Comparison of ENCODE assay signal across 15 cellular contexts in genomic region chr2:9247786-9248185, GRCh38. TPM values are rescaled to one million over a fixed set of nuclear protein-coding genes. Genes with fewer than 3 reads are reported as not detected.
DNase-seq lines count a peak whose midpoint lies in the region; ATAC-seq and TF ChIP-seq lines count a peak whose summit lies in the region.
"Had no signal": no experiment of that assay in that cellular context is flagged by ENCODE, and none has a peak within 500 bp of the region (broad histone marks: within the 10 kb centered on the region; RNA-seq: fewer than 3 reads in every experiment).

No MANE protein-coding gene starts in this region.

- H3K4me3 ChIP-seq in left lung (no peak overlapping the region), vagina (no peak overlapping the region), HAP-1 (no peak overlapping the region)
- H3K4me3 ChIP-seq: A549 had no signal

- no peak for TF ChIP-seq POLR2A in vagina (IDR thresholded peaks at IDR 0.05)

- H3K4me1 ChIP-seq in left lung (peaks cover 10 to 37% of the 10 kb centered on the region in 2 donors), vagina (peaks cover 67% of the 10 kb centered on the region), HAP-1 (no peaks in the 10 kb centered on the region)

- TF ChIP-seq CTCF in left lung (IDR thresholded peaks at IDR 0.05) (no peak), vagina (IDR thresholded peaks at IDR 0.05) (no peak), GM10266 (IDR thresholded peaks at IDR 0.05; ENCODE audit: control insufficient read depth, insufficient read depth, low read depth, missing control alignments) (no peak)

- in situ Hi-C loops in ACHN (cut with HindIII; ENCODE audit: low pct_ligation_motif_present, low pct_unique_long_range_greater_than_20kb, low sequenced_read_pairs) (no loop called here), HAP-1 (cut with MboI; ENCODE audit: low sequenced_read_pairs) (no loop called here)

- no peaks in the 10 kb centered on the region for H3K36me3 ChIP-seq in left lung
- H3K36me3 ChIP-seq in vagina: no peaks in the 10 kb centered on the region
- no peaks in the 10 kb centered on the region for H3K36me3 ChIP-seq in HAP-1 (replicated peaks)
- H3K36me3 ChIP-seq: neutrophil had no signal

- H3K27ac ChIP-seq in left lung: no peak overlapping the region
- peak overlapping the region; percentile 15 for H3K27ac ChIP-seq in vagina
- H3K27ac ChIP-seq: neutrophil had no signal

- no peaks in the 10 kb centered on the region for H3K9me3 ChIP-seq in left lung
- H3K9me3 ChIP-seq in vagina: no peaks in the 10 kb centered on the region
- no peaks in the 10 kb centered on the region for H3K9me3 ChIP-seq in HAP-1
- H3K9me3 ChIP-seq: A549, neutrophil had no signal

- intact Hi-C loops in left lung (cut with DNase I): no loop called here
- intact Hi-C loops in vagina (cut with DNase I): no loop called here

- no peaks in the 10 kb centered on the region for H3K27me3 ChIP-seq in left lung
- no peaks in the 10 kb centered on the region for H3K27me3 ChIP-seq in vagina
- H3K27me3 ChIP-seq in HAP-1 (ENCODE audit: low read depth): no peaks in the 10 kb centered on the region
- H3K27me3 ChIP-seq: neutrophil had no signal

- ATAC-seq in SK-N-SH treated with all-trans-retinoic acid at 6 μM for 48 hours (no peak), left lung (peak; percentile 41)
- ATAC-seq: A549 had no signal

- DNase-seq in NCI-H2171 treated with DMSO at 0.1 percent for 48 hours (lab: John Stamatoyannopoulos, UW) (peak; percentile 23), NCI-H2171 (lab: John Stamatoyannopoulos, UW) (no peak), left lung (peak in 1 of 2 donors; percentile 49), vagina (ENCODE audit: extremely low spot score in 2 of 2) (no peak), GM10266 (ENCODE audit: extremely low spot score) (no peak), ACHN (no peak), HAP-1 (ENCODE audit: low spot score in 2 of 2) (no peak)
- DNase-seq: activated CD4-positive, CD25-positive, alpha-beta regulatory T cell; EL; immature natural killer cell; NCI-H1436 treated with DMSO at 0.1 percent for 48 hours; stimulated activated CD4-positive, alpha-beta T cell treated with anti-CD3 and anti-CD28 coated beads, Interleukin-1b, Interleukin-23, amount 100 ng/mL, for 48 hours had no signal

TF ChIP-seq in SK-N-SH treated with all-trans-retinoic acid at 6 μM for 48 hours, 23 proteins besides CTCF, POLR2A, EP300 and RAD21:
- no peak for TF ChIP-seq ZFP30 (CRISPR knock-in tag; IDR thresholded peaks at IDR 0.05)
- TF ChIP-seq TCF4 (CRISPR knock-in tag; IDR thresholded peaks at IDR 0.05; ENCODE audit: borderline replicate concordance): peak; percentile 20; the same call in 1 of the 2 replicates
- peak; percentile 19; the same call in 1 of the 2 replicates for TF ChIP-seq ZFP3 (CRISPR knock-in tag; IDR thresholded peaks at IDR 0.05)
- no peak for TF ChIP-seq SNAI2 (CRISPR knock-in tag; IDR thresholded peaks at IDR 0.05)
- TF ChIP-seq OSR1 (CRISPR knock-in tag; IDR thresholded peaks at IDR 0.05): no peak
- TF ChIP-seq ZNF70 (CRISPR knock-in tag; IDR thresholded peaks at IDR 0.05): peak; percentile 90
- peak; percentile 69; the same call in 1 of the 2 replicates for TF ChIP-seq TSHZ2 (CRISPR knock-in tag; IDR thresholded peaks at IDR 0.05)
- peak; percentile 43; the same call in 1 of the 2 replicates for TF ChIP-seq ZNF8 (CRISPR knock-in tag; IDR thresholded peaks at IDR 0.05)
TF ChIP-seq in SK-N-SH treated with all-trans-retinoic acid at 6 μM for 48 hours: peak in this region for 5.

RNA-seq across cellular contexts. Expression of gene ASAP2, which starts 41.2 kb away (rescaled TPM):
- total RNA-seq in left lung (10 to 100 TPM; 21.1 to 27.3 TPM), vagina (36.3 TPM)
